24 cellular contexts compared by ENCODE assay signal in the genomic region with DNA sequence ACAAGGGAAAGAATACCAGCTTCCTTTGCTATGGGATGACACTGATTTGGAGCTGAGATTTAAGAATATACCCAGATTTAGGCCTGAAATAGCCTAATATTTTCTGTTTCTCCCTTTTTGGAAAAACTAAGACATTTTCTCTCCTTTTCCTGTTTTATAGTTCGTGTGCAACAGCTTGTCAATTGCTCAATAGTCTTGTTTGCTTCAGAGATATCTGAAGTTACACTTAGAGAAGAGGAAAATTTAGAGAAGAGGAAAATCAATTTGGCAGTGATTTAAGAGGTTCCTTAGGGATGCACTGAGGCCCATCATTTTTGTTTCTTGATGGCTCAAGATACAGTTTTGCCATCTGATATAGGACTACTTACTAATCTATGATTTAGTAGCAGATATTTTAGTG.
"Had no signal": no experiment of that assay in that cellular context is flagged by ENCODE, and none has a peak within 500 bp of the region (broad histone marks: within the 10 kb centered on the region; RNA-seq: fewer than 3 reads in every experiment).

No MANE protein-coding gene starts in this region.

- ATAC-seq: esophagus mucosa; left colon; mucosa of descending colon; naive thymus-derived CD8-positive, alpha-beta T cell; right lobe of liver; stimulated activated memory B cell treated with anti-CD40 and anti-IgM and Interleukin-4, amounts not matched to agents 10 μg/mL and 1 μg/mL and 100 μg/mL, for 72 hours; stimulated activated naive CD8-positive, alpha-beta T cell treated with anti-CD3 and anti-CD28 coated beads, Interleukin-15, amount 100 ng/mL, for 72 hours had no signal

- H3K27me3 ChIP-seq: dorsolateral prefrontal cortex, right lobe of liver, spleen, transverse colon had no signal

- H3K36me3 ChIP-seq: prostate gland, right lobe of liver, spleen, thoracic aorta, transverse colon had no signal

- H3K9me3 ChIP-seq: mucosa of descending colon, prostate gland, right lobe of liver, spleen, thoracic aorta, transverse colon had no signal

- H3K27ac ChIP-seq: dorsolateral prefrontal cortex, parathyroid adenoma, prostate gland, right lobe of liver, spleen, thoracic aorta, transverse colon had no signal

- H3K4me1 ChIP-seq: parathyroid adenoma, prostate gland, right lobe of liver, spleen, transverse colon had no signal

- DNase-seq: central memory CD4-positive, alpha-beta T cell; cortex of kidney; dorsolateral prefrontal cortex; effector CD8-positive, alpha-beta T cell; foreskin melanocyte; head of caudate nucleus; hippocampal formation; left colon; mucosa of descending colon; naive thymus-derived CD8-positive, alpha-beta T cell; occipital lobe; right lobe of liver; spleen; stimulated activated CD4-positive, alpha-beta T cell treated with anti-CD3 and anti-CD28 coated beads, Interleukin-15, amount 100 ng/mL, for 24 hours; stimulated activated CD4-positive, alpha-beta T cell treated with anti-CD3 and anti-CD28 coated beads, Interleukin-1b, Interleukin-23, amount 100 ng/mL, for 48 hours; stimulated activated CD4-positive, alpha-beta T cell treated with anti-CD3 and anti-CD28 coated beads, Interleukin-4, amount 100 ng/mL, for 24 hours; stimulated activated naive CD8-positive, alpha-beta T cell treated with anti-CD3 and anti-CD28 coated beads, Interleukin-15, amount 100 ng/mL, for 72 hours; substantia nigra; transverse colon had no signal

- H3K4me3 ChIP-seq: dorsolateral prefrontal cortex, mucosa of descending colon, prostate gland, right lobe of liver, spleen, thoracic aorta, transverse colon had no signal
